In genomic region chr22:43562843-43563242, GRCh38 we compare ENCODE assay signal across 21 cellular contexts.
DNase-seq lines count a peak whose midpoint lies in the region; ATAC-seq, FAIRE-seq and TF ChIP-seq lines count a peak whose summit lies in the region.
"Had no signal": no experiment of that assay in that cellular context is flagged by ENCODE, and none has a peak within 500 bp of the region (broad histone marks: within the 10 kb centered on the region; RNA-seq: fewer than 3 reads in every experiment).

No MANE protein-coding gene starts in this region.

- CTCF ChIA-PET in activated CD4-positive, alpha-beta T cell treated with anti-CD3 and anti-CD28 coated beads, Interleukin-2, amount 10 ng/mL, durations not matched to agents 7 days and 5 days (lab: Charles Lee) = no interaction called here

- intact Hi-C loops in kidney (cut with DNase I) (no loop called here), colonic mucosa (cut with DNase I) (no loop called here), pancreas (cut with DNase I) (no loop called here)

- H3K36me3 Mint-ChIP-seq in GM23338 (ENCODE audit: low read depth) = no peaks in the 10 kb centered on the region
- H3K36me3 Mint-ChIP-seq in activated CD4-positive, alpha-beta T cell treated with anti-CD3 and anti-CD28 coated beads, Interleukin-2, amount 10 ng/mL, durations not matched to agents 7 days and 5 days (ENCODE audit: low read depth) = no peaks in the 10 kb centered on the region

- no peak overlapping the region for H3K27ac ChIP-seq in GM23338 (ENCODE audit: low read depth)
- no peak overlapping the region for H3K27ac ChIP-seq in coronary artery
- no peak overlapping the region for H3K27ac ChIP-seq in kidney (ENCODE audit: low read depth in 2 of 2, low read length in 2 of 2)
- no peak overlapping the region for H3K27ac ChIP-seq in colonic mucosa
- no peak overlapping the region for H3K27ac ChIP-seq in pancreas
- H3K27ac ChIP-seq: HL-60 had no signal

- H3K36me3 ChIP-seq in GM23338 (ENCODE audit: insufficient read depth) (no peaks in the 10 kb centered on the region), kidney (ENCODE audit: control insufficient read depth in 1 of 2, insufficient read depth in 2 of 2, low read length in 2 of 2) (no peaks in the 10 kb centered on the region), colonic mucosa (no peaks in the 10 kb centered on the region), pancreas (no peaks in the 10 kb centered on the region)
- H3K36me3 ChIP-seq: BE2C, MG63 had no signal

- no peak overlapping the region for H3K4me3 Mint-ChIP-seq in GM23338
- no peak overlapping the region for H3K4me3 Mint-ChIP-seq in activated CD4-positive, alpha-beta T cell treated with anti-CD3 and anti-CD28 coated beads, Interleukin-2, amount 10 ng/mL, durations not matched to agents 7 days and 5 days

- no peaks in the 10 kb centered on the region for H3F3A ChIP-seq in GM23338 (replicated peaks; ENCODE audit: low read depth)

- peaks cover 9% of the 10 kb centered on the region for H3K27me3 Mint-ChIP-seq in GM23338 (ENCODE audit: insufficient read depth, low read depth, poor library complexity)
- H3K27me3 Mint-ChIP-seq in activated CD4-positive, alpha-beta T cell treated with anti-CD3 and anti-CD28 coated beads, Interleukin-2, amount 10 ng/mL, durations not matched to agents 7 days and 5 days = no peaks in the 10 kb centered on the region

- H3K4me1 ChIP-seq in GM23338 (ENCODE audit: insufficient read depth) = no peaks in the 10 kb centered on the region
- H3K4me1 ChIP-seq in kidney (ENCODE audit: control insufficient read depth in 1 of 2, insufficient read depth in 1 of 2, low read depth in 1 of 2, low read length in 2 of 2) = no peaks in the 10 kb centered on the region
- no peaks in the 10 kb centered on the region for H3K4me1 ChIP-seq in colonic mucosa
- H3K4me1 ChIP-seq in pancreas = no peaks in the 10 kb centered on the region

- peak; percentile 89 for ATAC-seq in GM23338
- no peak for ATAC-seq in pancreas
- ATAC-seq: HepG2, K562 had no signal

- POLR2A ChIA-PET in activated CD4-positive, alpha-beta T cell treated with anti-CD3 and anti-CD28 coated beads, Interleukin-2, amount 10 ng/mL, durations not matched to agents 7 days and 5 days (lab: Charles Lee) = no interaction called here

- H3K4me2 ChIP-seq in GM23338 = no peak overlapping the region

- no peaks in the 10 kb centered on the region for H4K20me1 ChIP-seq in GM23338 (replicated peaks; ENCODE audit: insufficient read depth)

- peaks cover 9% of the 10 kb centered on the region for H3K4me1 Mint-ChIP-seq in GM23338
- no peaks in the 10 kb centered on the region for H3K4me1 Mint-ChIP-seq in activated CD4-positive, alpha-beta T cell treated with anti-CD3 and anti-CD28 coated beads, Interleukin-2, amount 10 ng/mL, durations not matched to agents 7 days and 5 days

- TF ChIP-seq CTCF in GM23338 (conservative IDR thresholded peaks at IDR 0.05; ENCODE audit: low read depth in 2 of 2) = no peak
- no peak for TF ChIP-seq CTCF in coronary artery (IDR thresholded peaks at IDR 0.05)
- no peak for TF ChIP-seq CTCF in kidney (IDR thresholded peaks at IDR 0.05; ENCODE audit: borderline replicate concordance, extremely low read depth, insufficient read depth)
- no peak for TF ChIP-seq CTCF in colonic mucosa (IDR thresholded peaks at IDR 0.05)
- no peak for TF ChIP-seq CTCF in pancreas (IDR thresholded peaks at IDR 0.05)

- H3K27me3 ChIP-seq in GM23338 (ENCODE audit: insufficient read depth) = no peaks in the 10 kb centered on the region
- no peaks in the 10 kb centered on the region for H3K27me3 ChIP-seq in colonic mucosa
- no peaks in the 10 kb centered on the region for H3K27me3 ChIP-seq in pancreas
- H3K27me3 ChIP-seq: BE2C, MG63 had no signal

- DNase-seq in D341Med (ENCODE audit: low spot score) (peak; percentile 37), GM23338 (ENCODE audit: low spot score) (peak; percentile 17), coronary artery (ENCODE audit: low spot score) (peak; percentile 53), kidney (peak; percentile 61), amniotic stem cell (lab: John Stamatoyannopoulos, UW) (no peak), colonic mucosa (no peak), pancreas (no peak)
- no peak for DNase-seq in activated CD4-positive, alpha-beta T cell treated with anti-CD3 and anti-CD28 coated beads, Interleukin-2, amount 10 ng/mL, durations not matched to agents 7 days and 5 days
- DNase-seq: BE2C, EL, MG63, NCI-H1092, NCI-H1436, NCI-H187 treated with DMSO at 0.1 percent for 48 hours, NCI-H524 treated with DMSO at 0.1 percent for 48 hours, NCI-H82 had no signal

- 86 to 88% methylated on average over 12 to 13 of the region's 13 CpGs for WGBS in pancreas, 2 donors

- H3K27ac Mint-ChIP-seq in GM23338 = no peak overlapping the region
- no peak overlapping the region for H3K27ac Mint-ChIP-seq in activated CD4-positive, alpha-beta T cell treated with anti-CD3 and anti-CD28 coated beads, Interleukin-2, amount 10 ng/mL, durations not matched to agents 7 days and 5 days

- peaks cover 13% of the 10 kb centered on the region; the same call in 1 of the 3 replicates for H3K9me3 Mint-ChIP-seq in GM23338
- no peaks in the 10 kb centered on the region for H3K9me3 Mint-ChIP-seq in activated CD4-positive, alpha-beta T cell treated with anti-CD3 and anti-CD28 coated beads, Interleukin-2, amount 10 ng/mL, durations not matched to agents 7 days and 5 days

- H3K4me3 ChIP-seq in GM23338 = no peak overlapping the region
- no peak overlapping the region for H3K4me3 ChIP-seq in coronary artery
- H3K4me3 ChIP-seq in kidney (ENCODE audit: low read length in 2 of 2) = no peak overlapping the region
- H3K4me3 ChIP-seq in colonic mucosa = no peak overlapping the region
- H3K4me3 ChIP-seq in pancreas = no peak overlapping the region
- H3K4me3 ChIP-seq: K562, MG63 had no signal

- H3K79me2 ChIP-seq in GM23338 (replicated peaks; ENCODE audit: insufficient read depth) = no peaks in the 10 kb centered on the region

- 0 out of 2 replicates have a peak, but pooled peaks cover 6% of the 10 kb centered on the region for H3K9me2 ChIP-seq in GM23338 (ENCODE audit: insufficient read depth)

- H3K9ac ChIP-seq in kidney (ENCODE audit: low read length in 2 of 2) (no peak overlapping the region), colonic mucosa (ENCODE audit: low read depth in 2 of 2, low read length in 2 of 2) (no peak overlapping the region)

- H3K9me3 ChIP-seq in kidney (ENCODE audit: control insufficient read depth in 1 of 2, low read length in 2 of 2) = peaks cover 0 to 6% of the 10 kb centered on the region in 2 donors
- H3K9me3 ChIP-seq in colonic mucosa = no peaks in the 10 kb centered on the region
- H3K9me3 ChIP-seq in pancreas = no peaks in the 10 kb centered on the region
- H3K9me3 ChIP-seq: MG63 had no signal

- H2AFZ ChIP-seq in GM23338 = 0 out of 2 replicates have a peak overlapping the region, but pooled peaks have one; percentile 63

- no peak for FAIRE-seq in kidney (lab: Jason Lieb, UNC)
- FAIRE-seq in pancreas (lab: Jason Lieb, UNC) = no peak
- FAIRE-seq: GM19239, HepG2, K562, RCC 7860 had no signal

Comparison
In these comparisons a context has a peak if more than half of its experiments do, and no peak if none do; other contexts are left out.
1. DNase-seq: peak in D341Med (single experiment), GM23338 (single experiment), coronary artery (single experiment) and kidney (single experiment); none in amniotic stem cell (single experiment), activated CD4-positive, alpha-beta T cell treated with anti-CD3 and anti-CD28 coated beads, Interleukin-2, amount 10 ng/mL, durations not matched to agents 7 days and 5 days (single experiment), colonic mucosa (single experiment) and pancreas (0 of 6).